In genomic region chr1:202915146-202915545, GRCh38 we compare ENCODE assay signal across 25 cellular contexts.
"Had no signal": no experiment of that assay in that cellular context is flagged by ENCODE, and none has a peak within 500 bp of the region (broad histone marks: within the 10 kb centered on the region; RNA-seq: fewer than 3 reads in every experiment).

No MANE protein-coding gene starts in this region.

- H3K79me2 ChIP-seq: hepatocyte had no signal

- H3K4me3 ChIP-seq: esophagus muscularis mucosa, hepatocyte, left ventricle myocardium inferior, lower lobe of right lung, ovary, right atrium auricular region, sigmoid colon, skin epidermis, stomach had no signal

- H3K27me3 Mint-ChIP-seq: effector memory CD8-positive, alpha-beta T cell; memory B cell had no signal

- H3K36me3 ChIP-seq: ovary had no signal

- H3K4me3 Mint-ChIP-seq: effector memory CD8-positive, alpha-beta T cell; memory B cell; mesothelial cell of epicardium; natural killer cell; neural crest cell had no signal

- H2AFZ ChIP-seq: hepatocyte had no signal

- H3K4me2 ChIP-seq: hepatocyte had no signal

- H3K9me3 Mint-ChIP-seq: effector memory CD8-positive, alpha-beta T cell; memory B cell; mesothelial cell of epicardium; natural killer cell; neural crest cell had no signal

- H3K27ac Mint-ChIP-seq: effector memory CD8-positive, alpha-beta T cell; memory B cell; mesothelial cell of epicardium; natural killer cell had no signal

- H3K9me3 ChIP-seq: esophagus muscularis mucosa, left ventricle myocardium inferior, lower lobe of right lung, ovary, right atrium auricular region, sigmoid colon, stomach had no signal

- H3K4me1 ChIP-seq: esophagus muscularis mucosa, foreskin keratinocyte, left ventricle myocardium inferior, lower lobe of right lung, right atrium auricular region, sigmoid colon, stomach had no signal

- DNase-seq: effector memory CD8-positive, alpha-beta T cell; foreskin keratinocyte; head of caudate nucleus; kidney; left cardiac atrium; left ventricle myocardium inferior; lower lobe of right lung; natural killer cell; nucleus accumbens; ovary; sigmoid colon; stimulated activated CD4-positive, alpha-beta T cell treated with anti-CD3 and anti-CD28 coated beads, Interleukin-2, amount 100 ng/mL, for 24 hours; stimulated activated CD4-positive, alpha-beta T cell treated with anti-CD3 and anti-CD28 coated beads, Interleukin-4, amount 100 ng/mL, for 4 hours; stimulated activated naive CD4-positive, alpha-beta T cell; stomach; substantia nigra; trophoblast cell had no signal

- H3K4me1 Mint-ChIP-seq: memory B cell, mesothelial cell of epicardium, neural crest cell had no signal

- H3K27ac ChIP-seq: epithelial cell of prostate, esophagus muscularis mucosa, foreskin keratinocyte, hepatocyte, left ventricle myocardium inferior, lower lobe of right lung, ovary, right atrium auricular region, sigmoid colon, skin epidermis, stomach had no signal

- H3K27me3 ChIP-seq: esophagus muscularis mucosa, foreskin keratinocyte, hepatocyte, ovary, right atrium auricular region, sigmoid colon, stomach had no signal
